In the genomic region with DNA sequence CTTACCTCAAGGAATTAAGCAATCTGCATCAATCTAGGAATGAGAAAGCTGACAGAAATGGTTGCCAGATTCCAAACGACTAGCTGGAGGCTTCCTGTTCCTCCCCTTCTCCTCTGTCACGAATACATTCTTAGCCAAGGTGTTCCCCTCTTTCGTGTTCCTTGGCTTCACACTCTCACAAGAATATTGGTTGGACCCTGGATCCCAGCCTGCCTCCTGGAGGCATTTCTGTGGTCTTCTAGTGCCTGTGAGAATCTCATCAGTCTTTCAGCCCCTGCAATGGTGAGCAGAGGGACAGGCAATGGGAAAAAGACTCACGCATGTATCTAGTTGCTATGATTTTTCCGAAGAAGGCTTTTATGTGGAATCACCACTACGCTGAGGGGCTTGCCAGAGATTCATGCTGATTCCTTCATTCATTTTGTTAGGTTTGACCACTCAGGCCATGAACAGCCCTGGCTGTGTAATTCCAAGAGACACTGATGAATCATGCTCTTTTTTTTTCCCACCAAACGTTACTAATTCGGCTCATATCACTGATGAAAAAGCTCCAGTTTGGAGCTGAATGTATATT, we compare ENCODE assay signal across 16 cellular contexts. TPM values are rescaled to one million over a fixed set of nuclear protein-coding genes. Genes with fewer than 3 reads are reported as not detected.
DNase-seq lines count a peak whose midpoint lies in the region; ATAC-seq and TF ChIP-seq lines count a peak whose summit lies in the region.
"Had no signal": no experiment of that assay in that cellular context is flagged by ENCODE, and none has a peak within 500 bp of the region (broad histone marks: within the 10 kb centered on the region; RNA-seq: fewer than 3 reads in every experiment).

No MANE protein-coding gene starts in this region.

- H3K4me1 ChIP-seq in SK-N-SH (ENCODE audit: control insufficient read depth in 1 of 2, insufficient read depth in 2 of 2, low read depth in 1 of 2, low read length in 1 of 2): 0 out of 4 replicates have a peak, but pooled peaks cover 0 to 4% of the 10 kb centered on the region in 2 experiments
- H3K4me1 ChIP-seq in Peyer's patch: peaks cover 0 to 9% (median 0%) of the 10 kb centered on the region in 4 donors

- peaks cover 17% of the 10 kb centered on the region for H3K27me3 Mint-ChIP-seq in type B pancreatic cell

- TF ChIP-seq RAD21 in SK-N-SH (IDR thresholded peaks at IDR 0.05; ENCODE audit: low read length): no peak

- 47% methylated on average over 8 of the region's 8 CpGs for WGBS in SK-N-SH (ENCODE audit: low lambda C conversion rate)

- no peak overlapping the region for H3K4me2 ChIP-seq in SK-N-SH

- no peaks in the 10 kb centered on the region for H3K79me2 ChIP-seq in SK-N-SH (ENCODE audit: insufficient read depth)

- H3K9me3 Mint-ChIP-seq in type B pancreatic cell: no peaks in the 10 kb centered on the region
- H3K9me3 Mint-ChIP-seq in stimulated activated effector memory CD8-positive, alpha-beta T cell treated with anti-CD3 and anti-CD28 coated beads, Interleukin-12 subunit alpha, Interleukin-12 subunit beta, amount 100 ng/mL, for 72 hours: no peaks in the 10 kb centered on the region
- H3K9me3 Mint-ChIP-seq: natural killer cell treated with Interleukin-12 subunit alpha and Interleukin-12 subunit beta and Interleukin-15 and Interleukin-18, amount 100 ng/mL, for 72 hours had no signal

- H3K9me3 ChIP-seq in SK-N-SH (no peaks in the 10 kb centered on the region), Peyer's patch (no peaks in the 10 kb centered on the region)

- H4K20me1 ChIP-seq in SK-N-SH (ENCODE audit: insufficient read depth): no peaks in the 10 kb centered on the region

- no peaks in the 10 kb centered on the region for H3K36me3 Mint-ChIP-seq in type B pancreatic cell
- H3K36me3 Mint-ChIP-seq in stimulated activated effector memory CD8-positive, alpha-beta T cell treated with anti-CD3 and anti-CD28 coated beads, Interleukin-12 subunit alpha, Interleukin-12 subunit beta, amount 100 ng/mL, for 72 hours: no peaks in the 10 kb centered on the region

- no peak for ATAC-seq in SK-N-SH treated with all-trans-retinoic acid at 6 μM for 48 hours
- ATAC-seq in stimulated activated effector memory CD8-positive, alpha-beta T cell treated with anti-CD3 and anti-CD28 coated beads, Interleukin-12 subunit alpha, Interleukin-12 subunit beta, amount 100 ng/mL, for 72 hours: no peak
- ATAC-seq: natural killer cell treated with Interleukin-12 subunit alpha and Interleukin-12 subunit beta and Interleukin-15 and Interleukin-18, amount 100 ng/mL, for 72 hours had no signal

- no peak overlapping the region for H2AFZ ChIP-seq in SK-N-SH (ENCODE audit: low read depth)

- CTCF ChIA-PET in SK-N-SH (lab: Yijun Ruan, JAX): interaction anchor here (0.5 kb wide), 1 partner anchor 41 kb away, joined by 3 read pairs; no protein-coding TSS in a partner anchor

- POLR2A ChIA-PET in SK-N-SH (lab: Yijun Ruan, JAX): no interaction called here

- H3K27me3 ChIP-seq in SK-N-SH (ENCODE audit: insufficient read depth): peaks cover 12% of the 10 kb centered on the region; the same call in 1 of the 2 replicates
- H3K27me3 ChIP-seq in Peyer's patch: no peaks in the 10 kb centered on the region

- H3K27ac ChIP-seq in SK-N-SH (ENCODE audit: low read depth in 2 of 2, low read length in 1 of 2) (no peak overlapping the region), Peyer's patch (no peak overlapping the region)
- H3K27ac ChIP-seq: 22Rv1, epithelial cell of prostate had no signal

- H3K27ac Mint-ChIP-seq in type B pancreatic cell: peak overlapping the region; percentile 48
- H3K27ac Mint-ChIP-seq in stimulated activated effector memory CD8-positive, alpha-beta T cell treated with anti-CD3 and anti-CD28 coated beads, Interleukin-12 subunit alpha, Interleukin-12 subunit beta, amount 100 ng/mL, for 72 hours: no peak overlapping the region
- H3K27ac Mint-ChIP-seq: natural killer cell treated with Interleukin-12 subunit alpha and Interleukin-12 subunit beta and Interleukin-15 and Interleukin-18, amount 100 ng/mL, for 72 hours had no signal

- no peak for TF ChIP-seq CTCF in SK-N-SH (IDR thresholded peaks at IDR 0.05)
- TF ChIP-seq CTCF in type B pancreatic cell (conservative IDR thresholded peaks at IDR 0.05): no peak
- TF ChIP-seq CTCF in Peyer's patch (IDR thresholded peaks at IDR 0.05): no peak

- no peak for DNase-seq in SK-N-SH
- DNase-seq in astrocyte of the hippocampus (ENCODE audit: low read depth, low spot score): peak; percentile 77
- DNase-seq in islet precursor cell: peak; percentile 51
- no peak for DNase-seq in type B pancreatic cell (ENCODE audit: extremely low spot score, unreplicated experiment)
- no peak for DNase-seq in activated CD4-positive, CD25-positive, alpha-beta regulatory T cell treated with anti-CD3 and anti-CD28 coated beads, Interleukin-2, amount 50 U/mL, for 72 hours
- DNase-seq in stimulated activated effector memory CD8-positive, alpha-beta T cell treated with anti-CD3 and anti-CD28 coated beads, Interleukin-12 subunit alpha, Interleukin-12 subunit beta, amount 100 ng/mL, for 72 hours (ENCODE audit: low spot score in 2 of 2): no peak
- DNase-seq in Peyer's patch: no peak
- DNase-seq: activated naive CD4-positive, alpha-beta T cell treated with anti-CD3 and anti-CD28 coated beads, Interleukin-2, amount 50 U/mL, for 16 hours; cerebellar nuclear complex; hippocampal formation; NK-92 treated with Interleukin-12 subunit alpha and Interleukin-12 subunit beta, amount 100 ng/mL, for 24 hours had no signal

- H3K9me2 ChIP-seq in SK-N-SH: no peaks in the 10 kb centered on the region

- H3K9ac ChIP-seq in SK-N-SH: no peak overlapping the region

- H3F3A ChIP-seq in SK-N-SH (replicated peaks; ENCODE audit: insufficient read depth): no peaks in the 10 kb centered on the region

- no peak overlapping the region for H3K4me3 ChIP-seq in SK-N-SH (ENCODE audit: low read depth in 2 of 2, low read length in 1 of 2)
- no peak overlapping the region for H3K4me3 ChIP-seq in Peyer's patch
- H3K4me3 ChIP-seq: skin epidermis had no signal

- no peak for TF ChIP-seq POLR2A in Peyer's patch (IDR thresholded peaks at IDR 0.05)

- H3K36me3 ChIP-seq in SK-N-SH (replicated peaks in 1 of 2; ENCODE audit: control insufficient read depth in 1 of 2, insufficient read depth in 2 of 2, low read length in 1 of 2) (no peaks in the 10 kb centered on the region), Peyer's patch (no peaks in the 10 kb centered on the region)

- no peak for TF ChIP-seq EP300 in SK-N-SH (IDR thresholded peaks at IDR 0.05; ENCODE audit: borderline replicate concordance in 1 of 2, low read depth in 1 of 2, low read length in 1 of 2)

- peak overlapping the region; percentile 66 for H3K4me3 Mint-ChIP-seq in type B pancreatic cell
- no peak overlapping the region for H3K4me3 Mint-ChIP-seq in stimulated activated effector memory CD8-positive, alpha-beta T cell treated with anti-CD3 and anti-CD28 coated beads, Interleukin-12 subunit alpha, Interleukin-12 subunit beta, amount 100 ng/mL, for 72 hours
- H3K4me3 Mint-ChIP-seq: natural killer cell treated with Interleukin-12 subunit alpha and Interleukin-12 subunit beta and Interleukin-15 and Interleukin-18, amount 100 ng/mL, for 72 hours had no signal

- H3K4me1 Mint-ChIP-seq in type B pancreatic cell (ENCODE audit: unreplicated experiment): peaks cover 24% of the 10 kb centered on the region
- H3K4me1 Mint-ChIP-seq in stimulated activated effector memory CD8-positive, alpha-beta T cell treated with anti-CD3 and anti-CD28 coated beads, Interleukin-12 subunit alpha, Interleukin-12 subunit beta, amount 100 ng/mL, for 72 hours: peaks cover 9% of the 10 kb centered on the region

TF ChIP-seq in SK-N-SH, 30 proteins besides CTCF, POLR2A, EP300 and RAD21:
- TF ChIP-seq, protein P1, sequence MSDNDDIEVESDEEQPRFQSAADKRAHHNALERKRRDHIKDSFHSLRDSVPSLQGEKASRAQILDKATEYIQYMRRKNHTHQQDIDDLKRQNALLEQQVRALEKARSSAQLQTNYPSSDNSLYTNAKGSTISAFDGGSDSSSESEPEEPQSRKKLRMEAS (IDR thresholded peaks at IDR 0.05; ENCODE audit: low read depth): no peak
- TF ChIP-seq POLR2AphosphoS5 (IDR thresholded peaks at IDR 0.05; ENCODE audit: low read depth, low read length): no peak
- TF ChIP-seq CHD2 (IDR thresholded peaks at IDR 0.05; ENCODE audit: low read length, partially characterized antibody): no peak
- no peak for TF ChIP-seq RXRA (IDR thresholded peaks at IDR 0.05; ENCODE audit: borderline replicate concordance, low read depth)
- 0 out of 2 replicates have a peak, but pooled peaks have one; percentile 22 for TF ChIP-seq FOSL2 (IDR thresholded peaks at IDR 0.05; ENCODE audit: borderline replicate concordance, low read depth)

TF ChIP-seq in SK-N-SH treated with all-trans-retinoic acid at 6 μM for 48 hours, 23 proteins besides CTCF, POLR2A, EP300 and RAD21:
- TF ChIP-seq, protein P2, sequence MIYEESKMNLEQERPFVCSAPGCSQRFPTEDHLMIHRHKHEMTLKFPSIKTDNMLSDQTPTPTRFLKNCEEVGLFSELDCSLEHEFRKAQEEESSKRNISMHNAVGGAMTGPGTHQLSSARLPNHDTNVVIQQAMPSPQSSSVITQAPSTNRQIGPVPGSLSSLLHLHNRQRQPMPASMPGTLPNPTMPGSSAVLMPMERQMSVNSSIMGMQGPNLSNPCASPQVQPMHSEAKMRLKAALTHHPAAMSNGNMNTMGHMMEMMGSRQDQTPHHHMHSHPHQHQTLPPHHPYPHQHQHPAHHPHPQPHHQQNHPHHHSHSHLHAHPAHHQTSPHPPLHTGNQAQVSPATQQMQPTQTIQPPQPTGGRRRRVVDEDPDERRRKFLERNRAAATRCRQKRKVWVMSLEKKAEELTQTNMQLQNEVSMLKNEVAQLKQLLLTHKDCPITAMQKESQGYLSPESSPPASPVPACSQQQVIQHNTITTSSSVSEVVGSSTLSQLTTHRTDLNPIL (CRISPR knock-in tag; IDR thresholded peaks at IDR 0.05; ENCODE audit: low read depth): no peak

RNA-seq across cellular contexts. Expression of a gene that starts 1.6 kb away (rescaled TPM):
- polyA plus RNA-seq in SK-N-SH (2012; rRNA removed): 2.8 and 3.3 TPM in 2 replicates
- polyA plus RNA-seq in SK-N-SH (2012; cell fraction: cytosol; rRNA removed): 3.9 and 5.2 TPM in 2 replicates
- polyA plus RNA-seq in SK-N-SH (2012; cell fraction: nucleus; rRNA removed): 1.7 and 3.5 TPM in 2 replicates
- total RNA-seq in type B pancreatic cell (ENCODE audit: low replicate concordance): 8.2 and 23.5 TPM in 2 replicates
- total RNA-seq in Peyer's patch: 10 to 100 TPM in 1 of 4 donors, 1 to 10 TPM in 2, under 1 TPM in 1; 0.70 to 23.1 (median 7.5) TPM
- total RNA-seq: natural killer cell treated with Interleukin-12 subunit alpha and Interleukin-12 subunit beta and Interleukin-15 and Interleukin-18, amount 100 ng/mL, for 72 hours had no signal

Comparison
In these comparisons a context has a peak if more than half of its experiments do, and no peak if none do; other contexts are left out.
1. DNase-seq: peak in astrocyte of the hippocampus (single experiment) and islet precursor cell (single experiment); none in SK-N-SH (single experiment), type B pancreatic cell (single experiment), activated CD4-positive, CD25-positive, alpha-beta regulatory T cell treated with anti-CD3 and anti-CD28 coated beads, Interleukin-2, amount 50 U/mL, for 72 hours (single experiment), stimulated activated effector memory CD8-positive, alpha-beta T cell treated with anti-CD3 and anti-CD28 coated beads, Interleukin-12 subunit alpha, Interleukin-12 subunit beta, amount 100 ng/mL, for 72 hours (0 of 2) and Peyer's patch (0 of 3).